ENCODE assay signal across 10 cellular contexts in the genomic region with DNA sequence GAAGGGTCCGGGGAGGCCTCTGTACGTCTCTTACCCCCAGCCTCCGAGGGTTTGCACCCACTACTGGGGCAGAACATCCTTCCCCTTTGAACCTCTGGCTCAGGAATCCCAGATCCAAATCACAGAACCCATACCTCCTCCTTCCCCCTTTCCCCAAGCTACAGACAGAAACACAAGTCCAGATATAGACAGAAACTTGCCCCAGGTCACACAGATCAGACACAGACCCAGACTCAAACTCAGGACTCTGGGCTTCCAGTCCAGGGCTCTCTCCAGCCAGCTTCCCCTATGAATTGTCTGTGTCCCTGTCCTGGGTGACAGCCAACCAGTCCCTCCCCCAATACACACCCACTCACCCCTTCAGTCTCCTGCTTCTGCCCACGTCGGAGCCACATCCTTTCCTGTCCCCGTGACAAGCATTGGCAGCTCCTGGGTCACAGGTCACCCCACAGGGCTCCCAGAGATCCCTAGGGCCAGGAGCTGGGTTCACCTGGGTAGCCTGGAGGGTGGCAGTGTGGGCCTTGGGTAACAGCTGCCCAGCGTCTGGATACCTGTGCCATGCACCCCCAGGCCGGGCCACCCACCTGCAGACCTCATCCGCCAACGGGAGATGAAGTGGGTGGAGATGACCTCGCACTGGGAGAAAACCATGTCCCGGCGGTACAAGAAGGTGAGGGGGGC. TPM values are rescaled to one million over a fixed set of nuclear protein-coding genes. Genes with fewer than 3 reads are reported as not detected.
DNase-seq lines count a peak whose midpoint lies in the region; ATAC-seq and TF ChIP-seq lines count a peak whose summit lies in the region.
"Had no signal": no experiment of that assay in that cellular context is flagged by ENCODE, and none has a peak within 500 bp of the region (broad histone marks: within the 10 kb centered on the region; RNA-seq: fewer than 3 reads in every experiment).

No MANE protein-coding gene starts in this region.

- peak overlapping the region; percentile 91 to 100 (median 96) for H3K4me3 Mint-ChIP-seq in IgD-negative memory B cell
- H3K4me3 Mint-ChIP-seq in activated naive CD4-positive, alpha-beta T cell treated with anti-CD3 and anti-CD28 coated beads, Interleukin-2, amount 50 U/mL, for 24 hours, result peak overlapping the region; percentile 96
- peak overlapping the region; percentile 91 for H3K4me3 Mint-ChIP-seq in natural killer cell treated with Interleukin-12 subunit alpha and Interleukin-12 subunit beta and Interleukin-15 and Interleukin-18, amount 100 ng/mL, for 72 hours

- peaks cover 35 to 41% (median 35%) of the 10 kb centered on the region in 3 donors for H3K4me1 Mint-ChIP-seq in IgD-negative memory B cell
- peaks cover 62% of the 10 kb centered on the region for H3K4me1 Mint-ChIP-seq in activated naive CD4-positive, alpha-beta T cell treated with anti-CD3 and anti-CD28 coated beads, Interleukin-2, amount 50 U/mL, for 24 hours
- peaks cover 42 to 45% of the 10 kb centered on the region in 2 donors for H3K4me1 Mint-ChIP-seq in natural killer cell treated with Interleukin-12 subunit alpha and Interleukin-12 subunit beta and Interleukin-15 and Interleukin-18, amount 100 ng/mL, for 72 hours (ENCODE audit: low read depth in 2 of 2)

- H3K36me3 Mint-ChIP-seq in IgD-negative memory B cell, result peaks cover 7% of the 10 kb centered on the region
- no peaks in the 10 kb centered on the region for H3K36me3 Mint-ChIP-seq in activated naive CD4-positive, alpha-beta T cell treated with anti-CD3 and anti-CD28 coated beads, Interleukin-2, amount 50 U/mL, for 24 hours
- H3K36me3 Mint-ChIP-seq in natural killer cell treated with Interleukin-12 subunit alpha and Interleukin-12 subunit beta and Interleukin-15 and Interleukin-18, amount 100 ng/mL, for 72 hours, result peaks cover 4% of the 10 kb centered on the region

- no peaks in the 10 kb centered on the region for H3K9me3 Mint-ChIP-seq in IgD-negative memory B cell
- H3K9me3 Mint-ChIP-seq in activated naive CD4-positive, alpha-beta T cell treated with anti-CD3 and anti-CD28 coated beads, Interleukin-2, amount 50 U/mL, for 24 hours, result no peaks in the 10 kb centered on the region
- H3K9me3 Mint-ChIP-seq in natural killer cell treated with Interleukin-12 subunit alpha and Interleukin-12 subunit beta and Interleukin-15 and Interleukin-18, amount 100 ng/mL, for 72 hours, result no peaks in the 10 kb centered on the region

- peaks cover 91% of the 10 kb centered on the region for H3K4me1 ChIP-seq in BLaER1

- no peaks in the 10 kb centered on the region for H3K27me3 Mint-ChIP-seq in IgD-negative memory B cell
- no peaks in the 10 kb centered on the region for H3K27me3 Mint-ChIP-seq in activated naive CD4-positive, alpha-beta T cell treated with anti-CD3 and anti-CD28 coated beads, Interleukin-2, amount 50 U/mL, for 24 hours
- H3K27me3 Mint-ChIP-seq in natural killer cell treated with Interleukin-12 subunit alpha and Interleukin-12 subunit beta and Interleukin-15 and Interleukin-18, amount 100 ng/mL, for 72 hours, result no peaks in the 10 kb centered on the region

- peak overlapping the region; percentile 70 for H3K4me3 ChIP-seq in BLaER1

- H3K9ac ChIP-seq in BLaER1, result peak overlapping the region; percentile 87
- H3K9ac ChIP-seq: SK-N-SH had no signal

- DNase-seq in natural killer cell treated with Interleukin-12 subunit alpha and Interleukin-12 subunit beta and Interleukin-15 and Interleukin-18, amount 100 ng/mL, for 72 hours (ENCODE audit: low spot score), result no peak
- DNase-seq in erythroblast (lab: John Stamatoyannopoulos, UW) (no peak), G401 (ENCODE audit: low spot score) (no peak)
- DNase-seq: SK-N-SH had no signal

- in situ Hi-C loops in G401 (cut with HindIII; ENCODE audit: low sequenced_read_pairs), result no loop called here

- H4K20me1 ChIP-seq in BLaER1, result peaks cover 17% of the 10 kb centered on the region

- H3K27me3 ChIP-seq in BLaER1, result no peaks in the 10 kb centered on the region

- H3K4me2 ChIP-seq in BLaER1, result peak overlapping the region; percentile 100
- H3K4me2 ChIP-seq: SK-N-SH had no signal

- H3K27ac Mint-ChIP-seq in IgD-negative memory B cell, result peak overlapping the region; percentile 36 to 100 (median 97)
- peak overlapping the region; percentile 85 for H3K27ac Mint-ChIP-seq in activated naive CD4-positive, alpha-beta T cell treated with anti-CD3 and anti-CD28 coated beads, Interleukin-2, amount 50 U/mL, for 24 hours
- peak overlapping the region; percentile 97 for H3K27ac Mint-ChIP-seq in natural killer cell treated with Interleukin-12 subunit alpha and Interleukin-12 subunit beta and Interleukin-15 and Interleukin-18, amount 100 ng/mL, for 72 hours

- H3K36me3 ChIP-seq in BLaER1, result peaks cover 20% of the 10 kb centered on the region

- TF ChIP-seq POLR2A in erythroblast (IDR thresholded peaks at IDR 0.05; ENCODE audit: low read length), result no peak

- H3K27ac ChIP-seq in BLaER1, result peak overlapping the region; percentile 97

- no peak for ATAC-seq in natural killer cell treated with Interleukin-12 subunit alpha and Interleukin-12 subunit beta and Interleukin-15 and Interleukin-18, amount 100 ng/mL, for 72 hours
- ATAC-seq in HG03442 (IDR thresholded peaks at IDR 0.05; ENCODE audit: unreplicated experiment) (no peak), GM18520 (IDR thresholded peaks at IDR 0.05; ENCODE audit: unreplicated experiment) (no peak)

- H3K9me3 ChIP-seq in BLaER1, result no peaks in the 10 kb centered on the region
- H3K9me3 ChIP-seq: SK-N-SH had no signal

RNA-seq across cellular contexts. Expression of gene TBC1D10C, which starts 0.8 kb away (rescaled TPM):
- 341 TPM for polyA plus RNA-seq in IgD-negative memory B cell
- total RNA-seq in natural killer cell treated with Interleukin-12 subunit alpha and Interleukin-12 subunit beta and Interleukin-15 and Interleukin-18, amount 100 ng/mL, for 72 hours, result 10 to 100 TPM; 79.5 to 88.8 TPM
- total RNA-seq in G401 (2014; rRNA removed; shearing (Covaris generic)), result 0.10 and 0.31 TPM in 2 replicates
- total RNA-seq: lung microvascular endothelial cell had no signal

RNA-seq across cellular contexts. Expression of gene PPP1CA, which starts 3.0 kb away (rescaled TPM):
- polyA plus RNA-seq in IgD-negative memory B cell, result 546 TPM
- total RNA-seq in natural killer cell treated with Interleukin-12 subunit alpha and Interleukin-12 subunit beta and Interleukin-15 and Interleukin-18, amount 100 ng/mL, for 72 hours, result 100 to 1,000 TPM; 317 to 378 TPM
- total RNA-seq in G401 (2014; rRNA removed; shearing (Covaris generic)), result 319 TPM in 2 replicates

RNA-seq across cellular contexts. Expression of gene CARNS1, which starts 10.8 kb away (rescaled TPM):
- polyA plus RNA-seq in IgD-negative memory B cell, result 2.4 TPM
- 1 to 10 TPM; 2.3 to 4.9 TPM for total RNA-seq in natural killer cell treated with Interleukin-12 subunit alpha and Interleukin-12 subunit beta and Interleukin-15 and Interleukin-18, amount 100 ng/mL, for 72 hours
- total RNA-seq in G401 (2014; rRNA removed; shearing (Covaris generic)), result not detected in 2 replicates

RNA-seq across cellular contexts. Expression of gene RAD9A, which starts 12.9 kb away (rescaled TPM):
- 12.0 TPM for polyA plus RNA-seq in IgD-negative memory B cell
- total RNA-seq in natural killer cell treated with Interleukin-12 subunit alpha and Interleukin-12 subunit beta and Interleukin-15 and Interleukin-18, amount 100 ng/mL, for 72 hours, result 10 to 100 TPM; 25.9 to 47.8 TPM
- 20.3 and 38.1 TPM in 2 replicates for total RNA-seq in G401 (2014; rRNA removed; shearing (Covaris generic))

RNA-seq across cellular contexts. Expression of gene RPS6KB2, which starts 23.6 kb away (rescaled TPM):
- polyA plus RNA-seq in IgD-negative memory B cell, result 65.1 TPM
- total RNA-seq in natural killer cell treated with Interleukin-12 subunit alpha and Interleukin-12 subunit beta and Interleukin-15 and Interleukin-18, amount 100 ng/mL, for 72 hours, result 100 to 1,000 TPM in 1 of 2 donors, 10 to 100 TPM in 1; 95.8 to 112 TPM
- total RNA-seq in G401 (2014; rRNA removed; shearing (Covaris generic)), result 121 and 125 TPM in 2 replicates

Comparison
In these comparisons a context has a peak if more than half of its experiments do, and no peak if none do; other contexts are left out.
1. RNA of gene TBC1D10C, which starts 0.8 kb away (total RNA-seq): 79.5 to 88.8 TPM in natural killer cell treated with Interleukin-12 subunit alpha and Interleukin-12 subunit beta and Interleukin-15 and Interleukin-18, amount 100 ng/mL, for 72 hours; 0.10 to 0.31 TPM in G401; every median in the first group is over 10 times any median in the second.
2. Peak in every context shown above with its lines, with median percentiles within 50 percentile points of each other: H3K27ac Mint-ChIP-seq and H3K4me3 Mint-ChIP-seq.